1 cellular context compared by ENCODE assay signal in the genomic region with DNA sequence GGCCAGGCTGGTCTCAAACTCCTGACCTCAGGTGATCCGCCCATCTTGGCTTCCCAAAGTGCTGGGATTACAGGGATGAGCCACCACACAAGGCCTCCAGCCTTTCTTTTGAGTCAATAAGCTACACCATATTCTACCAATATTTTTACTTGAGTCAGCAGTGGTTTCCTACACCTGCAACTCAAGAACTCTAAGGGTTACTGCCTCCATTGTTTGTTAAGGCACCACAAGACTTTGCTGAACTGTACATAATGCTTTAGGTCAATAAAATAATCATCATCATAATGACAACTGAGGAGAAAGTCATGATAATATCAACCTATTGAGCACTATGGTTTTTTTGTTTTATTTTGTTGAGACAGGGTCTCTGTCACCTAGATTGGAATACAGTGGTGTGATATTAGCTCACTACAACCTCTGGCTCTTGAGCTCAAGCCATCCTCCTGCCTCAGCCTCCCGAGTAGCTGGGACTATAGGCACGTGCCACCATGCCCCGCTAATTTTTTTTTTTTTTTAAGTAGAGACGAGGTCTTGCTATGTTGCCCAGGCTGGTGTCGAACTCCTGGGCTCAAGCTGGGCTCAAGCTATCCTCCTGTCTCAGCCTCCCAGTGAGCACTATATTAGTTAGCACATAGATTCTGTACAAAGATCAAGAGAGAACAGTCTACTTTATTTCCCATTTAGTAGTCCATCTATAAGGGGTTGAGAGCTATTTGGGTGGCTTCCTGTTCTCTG.
TF ChIP-seq lines count a peak whose summit lies in the region.

No MANE protein-coding gene starts in this region.

TF ChIP-seq in GM23338, 12 proteins besides CTCF, POLR2A, EP300 and RAD21 (continued from another document):
- TF ChIP-seq, protein P1, sequence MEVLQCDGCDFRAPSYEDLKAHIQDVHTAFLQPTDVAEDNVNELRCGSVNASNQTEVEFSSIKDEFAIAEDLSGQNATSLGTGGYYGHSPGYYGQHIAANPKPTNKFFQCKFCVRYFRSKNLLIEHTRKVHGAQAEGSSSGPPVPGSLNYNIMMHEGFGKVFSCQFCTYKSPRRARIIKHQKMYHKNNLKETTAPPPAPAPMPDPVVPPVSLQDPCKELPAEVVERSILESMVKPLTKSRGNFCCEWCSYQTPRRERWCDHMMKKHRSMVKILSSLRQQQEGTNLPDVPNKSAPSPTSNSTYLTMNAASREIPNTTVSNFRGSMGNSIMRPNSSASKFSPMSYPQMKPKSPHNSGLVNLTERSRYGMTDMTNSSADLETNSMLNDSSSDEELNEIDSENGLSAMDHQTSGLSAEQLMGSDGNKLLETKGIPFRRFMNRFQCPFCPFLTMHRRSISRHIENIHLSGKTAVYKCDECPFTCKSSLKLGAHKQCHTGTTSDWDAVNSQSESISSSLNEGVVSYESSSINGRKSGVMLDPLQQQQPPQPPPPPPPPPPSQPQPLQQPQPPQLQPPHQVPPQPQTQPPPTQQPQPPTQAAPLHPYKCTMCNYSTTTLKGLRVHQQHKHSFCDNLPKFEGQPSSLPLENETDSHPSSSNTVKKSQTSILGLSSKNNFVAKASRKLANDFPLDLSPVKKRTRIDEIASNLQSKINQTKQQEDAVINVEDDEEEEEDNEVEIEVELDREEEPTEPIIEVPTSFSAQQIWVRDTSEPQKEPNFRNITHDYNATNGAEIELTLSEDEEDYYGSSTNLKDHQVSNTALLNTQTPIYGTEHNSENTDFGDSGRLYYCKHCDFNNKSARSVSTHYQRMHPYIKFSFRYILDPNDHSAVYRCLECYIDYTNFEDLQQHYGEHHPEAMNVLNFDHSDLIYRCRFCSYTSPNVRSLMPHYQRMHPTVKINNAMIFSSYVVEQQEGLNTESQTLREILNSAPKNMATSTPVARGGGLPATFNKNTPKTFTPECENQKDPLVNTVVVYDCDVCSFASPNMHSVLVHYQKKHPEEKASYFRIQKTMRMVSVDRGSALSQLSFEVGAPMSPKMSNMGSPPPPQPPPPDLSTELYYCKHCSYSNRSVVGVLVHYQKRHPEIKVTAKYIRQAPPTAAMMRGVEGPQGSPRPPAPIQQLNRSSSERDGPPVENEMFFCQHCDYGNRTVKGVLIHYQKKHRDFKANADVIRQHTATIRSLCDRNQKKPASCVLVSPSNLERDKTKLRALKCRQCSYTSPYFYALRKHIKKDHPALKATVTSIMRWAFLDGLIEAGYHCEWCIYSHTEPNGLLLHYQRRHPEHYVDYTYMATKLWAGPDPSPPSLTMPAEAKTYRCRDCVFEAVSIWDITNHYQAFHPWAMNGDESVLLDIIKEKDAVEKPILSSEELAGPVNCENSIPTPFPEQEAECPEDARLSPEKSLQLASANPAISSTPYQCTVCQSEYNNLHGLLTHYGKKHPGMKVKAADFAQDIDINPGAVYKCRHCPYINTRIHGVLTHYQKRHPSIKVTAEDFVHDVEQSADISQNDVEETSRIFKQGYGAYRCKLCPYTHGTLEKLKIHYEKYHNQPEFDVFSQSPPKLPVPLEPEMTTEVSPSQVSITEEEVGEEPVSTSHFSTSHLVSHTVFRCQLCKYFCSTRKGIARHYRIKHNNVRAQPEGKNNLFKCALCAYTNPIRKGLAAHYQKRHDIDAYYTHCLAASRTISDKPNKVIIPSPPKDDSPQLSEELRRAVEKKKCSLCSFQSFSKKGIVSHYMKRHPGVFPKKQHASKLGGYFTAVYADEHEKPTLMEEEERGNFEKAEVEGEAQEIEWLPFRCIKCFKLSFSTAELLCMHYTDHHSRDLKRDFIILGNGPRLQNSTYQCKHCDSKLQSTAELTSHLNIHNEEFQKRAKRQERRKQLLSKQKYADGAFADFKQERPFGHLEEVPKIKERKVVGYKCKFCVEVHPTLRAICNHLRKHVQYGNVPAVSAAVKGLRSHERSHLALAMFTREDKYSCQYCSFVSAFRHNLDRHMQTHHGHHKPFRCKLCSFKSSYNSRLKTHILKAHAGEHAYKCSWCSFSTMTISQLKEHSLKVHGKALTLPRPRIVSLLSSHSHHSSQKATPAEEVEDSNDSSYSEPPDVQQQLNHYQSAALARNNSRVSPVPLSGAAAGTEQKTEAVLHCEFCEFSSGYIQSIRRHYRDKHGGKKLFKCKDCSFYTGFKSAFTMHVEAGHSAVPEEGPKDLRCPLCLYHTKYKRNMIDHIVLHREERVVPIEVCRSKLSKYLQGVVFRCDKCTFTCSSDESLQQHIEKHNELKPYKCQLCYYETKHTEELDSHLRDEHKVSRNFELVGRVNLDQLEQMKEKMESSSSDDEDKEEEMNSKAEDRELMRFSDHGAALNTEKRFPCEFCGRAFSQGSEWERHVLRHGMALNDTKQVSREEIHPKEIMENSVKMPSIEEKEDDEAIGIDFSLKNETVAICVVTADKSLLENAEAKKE (CRISPR knock-in tag; IDR thresholded peaks at IDR 0.05), result no peak
- TF ChIP-seq EZH2phosphoT487 (IDR thresholded peaks at IDR 0.05; ENCODE audit: unreplicated experiment) (no peak), JUNB (IDR thresholded peaks at IDR 0.05; ENCODE audit: unreplicated experiment) (no peak), ZNF331 (CRISPR knock-in tag; IDR thresholded peaks at IDR 0.05; ENCODE audit: low read depth) (no peak), CREB1 (CRISPR knock-in tag; IDR thresholded peaks at IDR 0.05; ENCODE audit: low read depth) (no peak), STAT1 (IDR thresholded peaks at IDR 0.05; ENCODE audit: unreplicated experiment) (no peak), NANOG (IDR thresholded peaks at IDR 0.05; ENCODE audit: borderline replicate concordance) (no peak), POLR2AphosphoS5 (IDR thresholded peaks at IDR 0.05; ENCODE audit: low read depth) (no peak), ZNF114 (CRISPR knock-in tag; IDR thresholded peaks at IDR 0.05) (no peak)
TF ChIP-seq in GM23338: peak in this region for 0.
